16 cellular contexts compared by ENCODE assay signal in genomic region chr17:79272666-79273219, GRCh38.
DNase-seq lines count a peak whose midpoint lies in the region; ATAC-seq and TF ChIP-seq lines count a peak whose summit lies in the region.
"Had no signal": no experiment of that assay in that cellular context is flagged by ENCODE, and none has a peak within 500 bp of the region (broad histone marks: within the 10 kb centered on the region; RNA-seq: fewer than 3 reads in every experiment).

No MANE protein-coding gene starts in this region.

- no peak overlapping the region for H3K9ac ChIP-seq in IMR-90 (ENCODE audit: low read depth, low read length)

- no peak overlapping the region for H2BK120ac ChIP-seq in IMR-90 (ENCODE audit: low read depth, low read length)

- H3K36me3 ChIP-seq in IMR-90 (ENCODE audit: control insufficient read depth, insufficient read depth, low read length) (no peaks in the 10 kb centered on the region), right lobe of liver (no peaks in the 10 kb centered on the region)
- H3K36me3 ChIP-seq: transverse colon had no signal

- intact Hi-C loops in IMR-90 (cut with micrococcal nuclease) (no loop called here), right lobe of liver (cut with DNase I) (no loop called here)

- BruUV-seq in IMR-90 (replicated peaks; lab: Mats Ljungman, UMichigan) = no TSS peak

- peak; percentile 10 for DNase-seq in EL
- peak; percentile 1 for DNase-seq in IMR-90
- DNase-seq in right lobe of liver = peak in 2 of 3 donors; percentile 38 to 57
- DNase-seq in putamen (ENCODE audit: low spot score) = no peak
- no peak for DNase-seq in NK-92 treated with Interleukin-12 subunit alpha and Interleukin-12 subunit beta, amount 100 ng/mL, for 24 hours (lab: John Stamatoyannopoulos, UW)
- DNase-seq in MV-4-11 (lab: John Stamatoyannopoulos, UW) = no peak
- DNase-seq: activated effector memory CD4-positive, alpha-beta T cell treated with Interleukin-2 at 50 U/mL for 16 hours; CD8-positive, alpha-beta T cell; NCI-H1930; right cardiac atrium; stimulated activated CD4-positive, alpha-beta T cell treated with anti-CD3 and anti-CD28 coated beads, Interleukin-2, amount 100 ng/mL, for 24 hours; stimulated activated CD8-positive, alpha-beta memory T cell treated with anti-CD3 and anti-CD28 coated beads, Interleukin-4, amount 100 ng/mL, for 48 hours; transverse colon had no signal

- H3K9me3 ChIP-seq in IMR-90 (ENCODE audit: control insufficient read depth, insufficient read depth, low read length) = no peaks in the 10 kb centered on the region
- H3K9me3 ChIP-seq in right lobe of liver = no peaks in the 10 kb centered on the region
- H3K9me3 ChIP-seq: transverse colon had no signal

- no peak overlapping the region for H2BK5ac ChIP-seq in IMR-90 (ENCODE audit: low read depth, low read length, poor library complexity, severe bottlenecking)

- CTCF ChIA-PET in IMR-90 (lab: Yijun Ruan, JAX) = no interaction called here

- WGBS in IMR-90 (ENCODE audit: extremely low coverage in 2 of 2, insufficient read length in 1 of 2), 2 experiments = 40% methylated on average over 4 of the region's 9 CpGs; no CpG with 5 or more reads in 1 of the 2 experiments
- 60% methylated on average over 1 of the region's 9 CpGs for WGBS in right lobe of liver (ENCODE audit: insufficient coverage, low coverage, low lambda C conversion rate, missing lambda C conversion rate)

- H3K9me1 ChIP-seq in IMR-90 (ENCODE audit: insufficient read depth, low read length) = no peaks in the 10 kb centered on the region

- no peak overlapping the region for H3K4me2 ChIP-seq in IMR-90 (ENCODE audit: low read depth, low read length)

- TF ChIP-seq POLR2A in IMR-90 (IDR thresholded peaks at IDR 0.05; ENCODE audit: low read depth, low read length) (no peak), right lobe of liver (IDR thresholded peaks at IDR 0.05) (no peak)

- no peak overlapping the region for H4K5ac ChIP-seq in IMR-90 (ENCODE audit: low read depth, low read length)

- H3K4me1 ChIP-seq in IMR-90 (ENCODE audit: control insufficient read depth, insufficient read depth, low read length) = no peaks in the 10 kb centered on the region
- no peaks in the 10 kb centered on the region for H3K4me1 ChIP-seq in right lobe of liver
- H3K4me1 ChIP-seq: transverse colon had no signal

- peaks cover 10% of the 10 kb centered on the region; the same call in 1 of the 2 replicates for H3K27me3 ChIP-seq in IMR-90 (ENCODE audit: control insufficient read depth, insufficient read depth, low read length)
- no peaks in the 10 kb centered on the region for H3K27me3 ChIP-seq in right lobe of liver

- no peak overlapping the region for H4K91ac ChIP-seq in IMR-90 (ENCODE audit: insufficient read depth, low read depth, low read length)

- H2AFZ ChIP-seq in IMR-90 (replicated peaks; ENCODE audit: low read length, poor library complexity) = no peak overlapping the region

- TF ChIP-seq RAD21 in IMR-90 (IDR thresholded peaks at IDR 0.05; ENCODE audit: low read length) = no peak

- dilution Hi-C loops in IMR-90 (cut with HindIII; ENCODE audit: low sequenced_read_pairs, unreplicated experiment) = no loop called here

- H3K4ac ChIP-seq in IMR-90 (ENCODE audit: low read depth, low read length) = no peak overlapping the region

- H3K56ac ChIP-seq in IMR-90 (ENCODE audit: extremely low read depth, insufficient read depth, low read length) = no peak overlapping the region

- no peak for TF ChIP-seq CTCF in IMR-90 (conservative IDR thresholded peaks at IDR 0.05; ENCODE audit: low read depth, low read length)
- peak; percentile 61 for TF ChIP-seq CTCF in VCaP (conservative IDR thresholded peaks at IDR 0.05)
- TF ChIP-seq CTCF in right lobe of liver (IDR thresholded peaks at IDR 0.05) = no peak

- no peak overlapping the region for H3K23ac ChIP-seq in IMR-90 (ENCODE audit: low read depth, low read length)

- H3K27ac ChIP-seq in IMR-90 (ENCODE audit: insufficient read depth, low read length) (no peak overlapping the region), VCaP (peak overlapping the region; percentile 54; the same call in 1 of the 2 replicates), right lobe of liver (no peak overlapping the region)
- H3K27ac ChIP-seq: transverse colon had no signal

- in situ Hi-C loops in IMR-90 (cut with MboI; ENCODE audit: low sequenced_read_pairs) = no loop called here

- POLR2A ChIA-PET in IMR-90 (lab: Charles Lee; ENCODE audit: unreplicated experiment) = no interaction called here

- H3K4me3 ChIP-seq in IMR-90 (ENCODE audit: insufficient read depth, low read depth, low read length) = no peak overlapping the region
- H3K4me3 ChIP-seq in right lobe of liver = no peak overlapping the region
- H3K4me3 ChIP-seq: dorsolateral prefrontal cortex, lung, transverse colon had no signal

- no peak overlapping the region for H2BK15ac ChIP-seq in IMR-90 (ENCODE audit: low read depth, low read length)

- H3K14ac ChIP-seq in IMR-90 (replicated peaks; ENCODE audit: low read depth, low read length) = no peak overlapping the region

- H4K8ac ChIP-seq in IMR-90 (ENCODE audit: low read depth in 2 of 2, low read length in 2 of 2) = no peak overlapping the region

- H3K18ac ChIP-seq in IMR-90 (ENCODE audit: low read depth, low read length) = no peak overlapping the region

- no peaks in the 10 kb centered on the region for H3K79me1 ChIP-seq in IMR-90 (ENCODE audit: low read depth in 1 of 2, low read length in 2 of 2)

- no peak overlapping the region for H2AK9ac ChIP-seq in IMR-90 (replicated peaks; ENCODE audit: low read depth, low read length, poor library complexity)

- H2BK20ac ChIP-seq in IMR-90 (ENCODE audit: low read depth, low read length) = no peak overlapping the region

- no peaks in the 10 kb centered on the region for H4K20me1 ChIP-seq in IMR-90 (ENCODE audit: insufficient read depth, low read length)

- H2AK5ac ChIP-seq in IMR-90 (ENCODE audit: low read depth, low read length) = no peak overlapping the region

- ATAC-seq in IMR-90 (ENCODE audit: low read depth) = no peak
- ATAC-seq in right lobe of liver = peak in 3 of 4 donors; percentile 29 to 71 (median 38)
- ATAC-seq: CD8-positive, alpha-beta T cell; right cardiac atrium had no signal

TF ChIP-seq in IMR-90, 13 proteins besides CTCF, POLR2A, EP300 and RAD21:
- TF ChIP-seq RCOR1 (IDR thresholded peaks at IDR 0.05; ENCODE audit: insufficient replicate concordance, low read length) (no peak), USF2 (IDR thresholded peaks at IDR 0.05; ENCODE audit: low read depth, low read length) (no peak), RFX5 (IDR thresholded peaks at IDR 0.05; ENCODE audit: low read depth, low read length) (no peak), NFE2L2 (IDR thresholded peaks at IDR 0.05; ENCODE audit: low read depth, low read length) (no peak), FOS (IDR thresholded peaks at IDR 0.05; ENCODE audit: low read depth, low read length) (no peak), MAFK (IDR thresholded peaks at IDR 0.05; ENCODE audit: low read depth, low read length) (no peak), MXI1 (IDR thresholded peaks at IDR 0.05; ENCODE audit: borderline replicate concordance, low read depth, low read length) (no peak), CEBPB (IDR thresholded peaks at IDR 0.05; ENCODE audit: low read depth, low read length) (no peak), BHLHE40 (IDR thresholded peaks at IDR 0.05; ENCODE audit: low read depth, low read length) (no peak), SMC3 (IDR thresholded peaks at IDR 0.05; ENCODE audit: low read depth, low read length) (no peak), MAZ (IDR thresholded peaks at IDR 0.05; ENCODE audit: borderline replicate concordance, low read depth, low read length) (no peak), ELK1 (IDR thresholded peaks at IDR 0.05; ENCODE audit: borderline replicate concordance, low read depth, low read length) (no peak), CHD1 (IDR thresholded peaks at IDR 0.05; ENCODE audit: low read depth, low read length) (no peak)
TF ChIP-seq in IMR-90: peak in this region for 0.

Comparison
In these comparisons a context has a peak if more than half of its experiments do, and no peak if none do; other contexts are left out.
1. DNase-seq: peak in EL (single experiment), IMR-90 (single experiment) and right lobe of liver (2 of 3); none in putamen (single experiment), NK-92 treated with Interleukin-12 subunit alpha and Interleukin-12 subunit beta, amount 100 ng/mL, for 24 hours (single experiment) and MV-4-11 (single experiment).